In genomic region chr6:103396768-103397167, GRCh38 we compare ENCODE assay signal across 28 cellular contexts.
"Had no signal": no experiment of that assay in that cellular context is flagged by ENCODE, and none has a peak within 500 bp of the region (broad histone marks: within the 10 kb centered on the region; RNA-seq: fewer than 3 reads in every experiment).

No MANE protein-coding gene starts in this region.

- H3K9me3 ChIP-seq: testis, thoracic aorta, thyroid gland, upper lobe of right lung, uterus, vagina had no signal

- H3K4me3 Mint-ChIP-seq: stimulated activated effector memory CD8-positive, alpha-beta T cell treated with anti-CD3 and anti-CD28 coated beads, Interleukin-12 subunit alpha, Interleukin-12 subunit beta, amount 100 ng/mL, for 72 hours; stimulated activated memory B cell treated with anti-CD40 and anti-IgM and Interleukin-4, amounts not matched to agents 10 μg/mL and 1 μg/mL and 100 μg/mL, for 72 hours; stimulated activated naive B cell treated with anti-CD40 and anti-IgM and Interleukin-4, amounts not matched to agents 10 μg/mL and 1 μg/mL and 100 μg/mL, for 72 hours; stimulated activated naive CD8-positive, alpha-beta T cell treated with anti-CD3 and anti-CD28 coated beads, Interleukin-15, amount 100 ng/mL, for 72 hours; stimulated activated naive CD8-positive, alpha-beta T cell treated with anti-CD3 and anti-CD28 coated beads, Interleukin-15, Interleukin-2, amounts not matched to agents 100 ng/mL and 50 ng/mL, for 24 hours; type B pancreatic cell had no signal

- ATAC-seq: stimulated activated effector memory CD8-positive, alpha-beta T cell treated with anti-CD3 and anti-CD28 coated beads, Interleukin-12 subunit alpha, Interleukin-12 subunit beta, amount 100 ng/mL, for 72 hours; stimulated activated memory B cell treated with anti-CD40 and anti-IgM and Interleukin-4, amounts not matched to agents 10 μg/mL and 1 μg/mL and 100 μg/mL, for 72 hours; stimulated activated naive B cell treated with anti-CD40 and anti-IgM and Interleukin-4, amounts not matched to agents 10 μg/mL and 1 μg/mL and 100 μg/mL, for 72 hours; stimulated activated naive CD8-positive, alpha-beta T cell treated with anti-CD3 and anti-CD28 coated beads, Interleukin-15, amount 100 ng/mL, for 72 hours; stimulated activated naive CD8-positive, alpha-beta T cell treated with anti-CD3 and anti-CD28 coated beads, Interleukin-15, Interleukin-2, amounts not matched to agents 100 U/mL and 50 U/mL, for 24 hours; upper lobe of right lung had no signal

- H3K27ac ChIP-seq: stomach, suprapubic skin, testis, thoracic aorta, thyroid gland, tibial artery, tibial nerve, transverse colon, upper lobe of left lung, upper lobe of right lung, uterus, vagina had no signal

- DNase-seq: stimulated activated CD4-positive, alpha-beta T cell treated with anti-CD3 and anti-CD28 coated beads, Interleukin-2, amount 100 ng/mL, for 48 hours; stimulated activated CD4-positive, alpha-beta T cell treated with anti-CD3 and anti-CD28 coated beads, Interleukin-4, amount 100 ng/mL, for 1 hour; stimulated activated CD4-positive, alpha-beta T cell treated with anti-CD3 and anti-CD28 coated beads, Interleukin-4, amount 100 ng/mL, for 24 hours; stimulated activated CD4-positive, alpha-beta T cell treated with anti-CD3 and anti-CD28 coated beads, Interleukin-4, amount 100 ng/mL, for 4 hours; stimulated activated CD8-positive, alpha-beta memory T cell treated with anti-CD3 and anti-CD28 coated beads, Interleukin-4, amount 100 ng/mL, for 48 hours; stimulated activated naive B cell treated with anti-CD40 and anti-IgM and Interleukin-4, amounts not matched to agents 10 μg/mL and 1 μg/mL and 100 μg/mL, for 72 hours; stimulated activated naive CD4-positive, alpha-beta T cell; stimulated activated naive CD4-positive, alpha-beta T cell treated with Interleukin-2 at 50 U/mL for 16 hours; stimulated activated naive CD8-positive, alpha-beta T cell treated with anti-CD3 and anti-CD28 coated beads, Interleukin-15, amount 100 ng/mL, for 72 hours; stimulated activated naive CD8-positive, alpha-beta T cell treated with anti-CD3 and anti-CD28 coated beads, Interleukin-15, Interleukin-2, amounts not matched to agents 100 U/mL and 50 U/mL, for 24 hours; stomach; substantia nigra; testis; thyroid gland; tibial artery; transverse colon; trophoblast cell; upper lobe of left lung; upper lobe of right lung; uterus had no signal

- H3K27me3 Mint-ChIP-seq: stimulated activated memory B cell treated with anti-CD40 and anti-IgM and Interleukin-4, amounts not matched to agents 10 μg/mL and 1 μg/mL and 100 μg/mL, for 72 hours; stimulated activated naive B cell treated with anti-CD40 and anti-IgM and Interleukin-4, amounts not matched to agents 10 μg/mL and 1 μg/mL and 100 μg/mL, for 72 hours; stimulated activated naive CD8-positive, alpha-beta T cell treated with anti-CD3 and anti-CD28 coated beads, Interleukin-15, amount 100 ng/mL, for 72 hours; stimulated activated naive CD8-positive, alpha-beta T cell treated with anti-CD3 and anti-CD28 coated beads, Interleukin-15, Interleukin-2, amounts not matched to agents 100 ng/mL and 50 ng/mL, for 24 hours; type B pancreatic cell had no signal

- H3K4me3 ChIP-seq: stomach, suprapubic skin, testis, thoracic aorta, thyroid gland, tibial artery, tibial nerve, transverse colon, upper lobe of left lung, upper lobe of right lung, uterus, vagina had no signal

- H3K27ac Mint-ChIP-seq: stimulated activated effector memory CD8-positive, alpha-beta T cell treated with anti-CD3 and anti-CD28 coated beads, Interleukin-12 subunit alpha, Interleukin-12 subunit beta, amount 100 ng/mL, for 72 hours; stimulated activated memory B cell treated with anti-CD40 and anti-IgM and Interleukin-4, amounts not matched to agents 10 μg/mL and 1 μg/mL and 100 μg/mL, for 72 hours; stimulated activated naive B cell treated with anti-CD40 and anti-IgM and Interleukin-4, amounts not matched to agents 10 μg/mL and 1 μg/mL and 100 μg/mL, for 72 hours; stimulated activated naive CD8-positive, alpha-beta T cell treated with anti-CD3 and anti-CD28 coated beads, Interleukin-15, amount 100 ng/mL, for 72 hours; stimulated activated naive CD8-positive, alpha-beta T cell treated with anti-CD3 and anti-CD28 coated beads, Interleukin-15, Interleukin-2, amounts not matched to agents 100 ng/mL and 50 ng/mL, for 24 hours; type B pancreatic cell had no signal

- H3K4me1 ChIP-seq: stomach, suprapubic skin, testis, thyroid gland, tibial artery, tibial nerve, transverse colon, upper lobe of left lung, upper lobe of right lung, uterus, vagina had no signal

- H3K36me3 Mint-ChIP-seq: stimulated activated effector memory CD8-positive, alpha-beta T cell treated with anti-CD3 and anti-CD28 coated beads, Interleukin-12 subunit alpha, Interleukin-12 subunit beta, amount 100 ng/mL, for 72 hours; stimulated activated memory B cell treated with anti-CD40 and anti-IgM and Interleukin-4, amounts not matched to agents 10 μg/mL and 1 μg/mL and 100 μg/mL, for 72 hours; stimulated activated naive B cell treated with anti-CD40 and anti-IgM and Interleukin-4, amounts not matched to agents 10 μg/mL and 1 μg/mL and 100 μg/mL, for 72 hours; type B pancreatic cell had no signal

- H3K36me3 ChIP-seq: stomach, suprapubic skin, thoracic aorta, thyroid gland, tibial artery, tibial nerve, transverse colon, upper lobe of left lung, upper lobe of right lung, uterus, vagina had no signal

- H3K4me1 Mint-ChIP-seq: stimulated activated effector memory CD8-positive, alpha-beta T cell treated with anti-CD3 and anti-CD28 coated beads, Interleukin-12 subunit alpha, Interleukin-12 subunit beta, amount 100 ng/mL, for 72 hours; stimulated activated memory B cell treated with anti-CD40 and anti-IgM and Interleukin-4, amounts not matched to agents 10 μg/mL and 1 μg/mL and 100 μg/mL, for 72 hours; stimulated activated naive B cell treated with anti-CD40 and anti-IgM and Interleukin-4, amounts not matched to agents 10 μg/mL and 1 μg/mL and 100 μg/mL, for 72 hours; stimulated activated naive CD8-positive, alpha-beta T cell treated with anti-CD3 and anti-CD28 coated beads, Interleukin-15, amount 100 ng/mL, for 72 hours had no signal
